36 cellular contexts compared by ENCODE assay signal in genomic region chr2:182181381-182181780, GRCh38.
"Had no signal": no experiment of that assay in that cellular context is flagged by ENCODE, and none has a peak within 500 bp of the region (broad histone marks: within the 10 kb centered on the region; RNA-seq: fewer than 3 reads in every experiment).

No MANE protein-coding gene starts in this region.

- H3K27me3 ChIP-seq: body of pancreas, brain microvascular endothelial cell, breast epithelium had no signal

- H3K4me3 Mint-ChIP-seq: activated CD4-positive, alpha-beta memory T cell treated with anti-CD3 and anti-CD28 coated beads, Interleukin-2, amount 10 ng/mL, durations not matched to agents 7 days and 5 days; activated CD4-positive, alpha-beta T cell treated with anti-CD3 and anti-CD28 coated beads for 36 hours; activated CD4-positive, alpha-beta T cell treated with anti-CD3 and anti-CD28 coated beads, Interleukin-2, amount 10 ng/mL, durations not matched to agents 7 days and 5 days; activated CD8-positive, alpha-beta memory T cell treated with anti-CD3 and anti-CD28 coated beads, Interleukin-2, amount 10 ng/mL, durations not matched to agents 7 days and 5 days; activated CD8-positive, alpha-beta T cell treated with anti-CD3 and anti-CD28 coated beads, Interleukin-2, amount 10 ng/mL, durations not matched to agents 7 days and 5 days; activated naive CD4-positive, alpha-beta T cell treated with anti-CD3 and anti-CD28 coated beads, Interleukin-2, amount 10 ng/mL, durations not matched to agents 7 days and 5 days; activated naive CD4-positive, alpha-beta T cell treated with anti-CD3 and anti-CD28 coated beads, Interleukin-2, amount 50 U/mL, for 24 hours; activated naive CD8-positive, alpha-beta T cell; activated naive CD8-positive, alpha-beta T cell treated with anti-CD3 and anti-CD28 coated beads, Interleukin-2, amount 10 ng/mL, durations not matched to agents 7 days and 5 days; activated naive CD8-positive, alpha-beta T cell treated with anti-CD3 and anti-CD28 coated beads, Interleukin-2, amount 50 U/mL, for 24 hours; activated T-cell treated with anti-CD3 and anti-CD28 coated beads, Interleukin-2, amount 50 U/mL, for 24 hours; T-helper 1 cell treated with Interleukin-12 subunit alpha and Interleukin-12 subunit beta and Interleukin-4 antibody, amounts not matched to agents 30 μg/mL and 1 μg/mL, for 36 hours; T-helper 2 cell treated with Interferon-gamma antibody and Interleukin-4, amounts not matched to agents 5 μg/mL and 100 μg/mL, for 36 hours; WTC11 had no signal

- H3K36me3 Mint-ChIP-seq: activated CD8-positive, alpha-beta memory T cell treated with anti-CD3 and anti-CD28 coated beads, Interleukin-2, amount 10 ng/mL, durations not matched to agents 7 days and 5 days; activated naive CD4-positive, alpha-beta T cell treated with anti-CD3 and anti-CD28 coated beads, Interleukin-2, amount 10 ng/mL, durations not matched to agents 7 days and 5 days; activated naive CD4-positive, alpha-beta T cell treated with anti-CD3 and anti-CD28 coated beads, Interleukin-2, amount 50 U/mL, for 24 hours; activated naive CD8-positive, alpha-beta T cell treated with anti-CD3 and anti-CD28 coated beads, Interleukin-2, amount 10 ng/mL, durations not matched to agents 7 days and 5 days had no signal

- H3K27ac ChIP-seq: body of pancreas, brain microvascular endothelial cell, breast epithelium, VCaP had no signal

- H3K9me3 Mint-ChIP-seq: activated CD4-positive, alpha-beta memory T cell treated with anti-CD3 and anti-CD28 coated beads, Interleukin-2, amount 10 ng/mL, durations not matched to agents 7 days and 5 days; activated CD4-positive, alpha-beta T cell treated with anti-CD3 and anti-CD28 coated beads, Interleukin-2, amount 10 ng/mL, durations not matched to agents 7 days and 5 days; activated naive CD4-positive, alpha-beta T cell treated with anti-CD3 and anti-CD28 coated beads, Interleukin-2, amount 10 ng/mL, durations not matched to agents 7 days and 5 days; activated naive CD4-positive, alpha-beta T cell treated with anti-CD3 and anti-CD28 coated beads, Interleukin-2, amount 50 U/mL, for 24 hours; activated naive CD8-positive, alpha-beta T cell treated with anti-CD3 and anti-CD28 coated beads, Interleukin-2, amount 10 ng/mL, durations not matched to agents 7 days and 5 days; activated naive CD8-positive, alpha-beta T cell treated with anti-CD3 and anti-CD28 coated beads, Interleukin-2, amount 50 U/mL, for 24 hours; activated T-helper 2 cell treated with anti-CD3 and anti-CD28 coated beads, Interferon-gamma antibody, Interleukin-2, Interleukin-4, amounts not matched to agents 10 μg/mL and 5 μg/mL and 100 μg/mL, durations not matched to agents 14 hours and 24 hours and 36 hours; T-helper 1 cell treated with Interleukin-12 subunit alpha and Interleukin-12 subunit beta and Interleukin-4 antibody, amounts not matched to agents 30 μg/mL and 1 μg/mL, for 36 hours; T-helper 2 cell treated with Interferon-gamma antibody and Interleukin-4, amounts not matched to agents 5 μg/mL and 100 μg/mL, for 36 hours had no signal

- H3K27ac Mint-ChIP-seq: activated CD4-positive, alpha-beta memory T cell treated with anti-CD3 and anti-CD28 coated beads, Interleukin-2, amount 10 ng/mL, durations not matched to agents 7 days and 5 days; activated CD4-positive, alpha-beta T cell treated with anti-CD3 and anti-CD28 coated beads for 36 hours; activated CD4-positive, alpha-beta T cell treated with anti-CD3 and anti-CD28 coated beads, Interleukin-2, amount 10 ng/mL, durations not matched to agents 7 days and 5 days; activated CD8-positive, alpha-beta memory T cell treated with anti-CD3 and anti-CD28 coated beads, Interleukin-2, amount 10 ng/mL, durations not matched to agents 7 days and 5 days; activated CD8-positive, alpha-beta T cell treated with anti-CD3 and anti-CD28 coated beads, Interleukin-2, amount 10 ng/mL, durations not matched to agents 7 days and 5 days; activated naive CD4-positive, alpha-beta T cell treated with anti-CD3 and anti-CD28 coated beads, Interleukin-2, amount 10 ng/mL, durations not matched to agents 7 days and 5 days; activated naive CD4-positive, alpha-beta T cell treated with anti-CD3 and anti-CD28 coated beads, Interleukin-2, amount 50 U/mL, for 24 hours; activated naive CD8-positive, alpha-beta T cell; activated naive CD8-positive, alpha-beta T cell treated with anti-CD3 and anti-CD28 coated beads, Interleukin-2, amount 10 ng/mL, durations not matched to agents 7 days and 5 days; activated naive CD8-positive, alpha-beta T cell treated with anti-CD3 and anti-CD28 coated beads, Interleukin-2, amount 50 U/mL, for 24 hours; activated T-cell treated with anti-CD3 and anti-CD28 coated beads, Interleukin-2, amount 50 U/mL, for 24 hours; activated T-helper 2 cell treated with anti-CD3 and anti-CD28 coated beads, Interferon-gamma antibody, Interleukin-2, Interleukin-4, amounts not matched to agents 10 μg/mL and 5 μg/mL and 100 μg/mL, durations not matched to agents 14 hours and 24 hours and 36 hours; T-helper 1 cell treated with Interleukin-12 subunit alpha and Interleukin-12 subunit beta and Interleukin-4 antibody, amounts not matched to agents 30 μg/mL and 1 μg/mL, for 36 hours; T-helper 2 cell treated with Interferon-gamma antibody and Interleukin-4, amounts not matched to agents 5 μg/mL and 100 μg/mL, for 36 hours; WTC11 had no signal

- ATAC-seq: activated CD4-positive, alpha-beta T cell treated with anti-CD3 and anti-CD28 coated beads for 36 hours; activated CD4-positive, CD25-positive, alpha-beta regulatory T cell treated with anti-CD3 and anti-CD28 coated beads, Interleukin-2, amount 50 U/mL, for 24 hours; activated CD8-positive, alpha-beta memory T cell treated with anti-CD3 and anti-CD28 coated beads, Interleukin-2, amount 10 ng/mL, durations not matched to agents 7 days and 5 days; activated CD8-positive, alpha-beta T cell treated with anti-CD3 and anti-CD28 coated beads, Interleukin-2, amount 10 ng/mL, durations not matched to agents 7 days and 5 days; activated naive CD8-positive, alpha-beta T cell treated with anti-CD3 and anti-CD28 coated beads, Interleukin-2, amount 50 U/mL, for 24 hours; body of pancreas; WTC11 had no signal

- H3K36me3 ChIP-seq: brain microvascular endothelial cell, breast epithelium had no signal

- DNase-seq: activated CD4-positive, alpha-beta memory T cell treated with anti-CD3 and anti-CD28 coated beads, Interleukin-2, amount 10 ng/mL, durations not matched to agents 7 days and 5 days; activated CD4-positive, alpha-beta T cell treated with anti-CD3 and anti-CD28 coated beads for 1 hour; activated CD4-positive, alpha-beta T cell treated with anti-CD3 and anti-CD28 coated beads for 36 hours; activated CD4-positive, alpha-beta T cell treated with anti-CD3 and anti-CD28 coated beads for 48 hours; activated CD4-positive, alpha-beta T cell treated with anti-CD3 and anti-CD28 coated beads, Interleukin-2, amount 10 ng/mL, durations not matched to agents 7 days and 5 days; activated CD4-positive, alpha-beta T cell treated with anti-CD3 and anti-CD28 coated beads, Interleukin-2, amount 50 U/mL, for 48 hours; activated CD4-positive, CD25-positive, alpha-beta regulatory T cell; activated CD8-positive, alpha-beta memory T cell treated with anti-CD3 and anti-CD28 coated beads for 24 hours; activated CD8-positive, alpha-beta memory T cell treated with anti-CD3 and anti-CD28 coated beads, Interleukin-2, amount 10 ng/mL, durations not matched to agents 7 days and 5 days; activated CD8-positive, alpha-beta memory T cell treated with anti-CD3 and anti-CD28 coated beads, Interleukin-2, amount 50 U/mL, for 48 hours; activated CD8-positive, alpha-beta T cell treated with anti-CD3 and anti-CD28 coated beads, Interleukin-2, amount 10 ng/mL, durations not matched to agents 7 days and 5 days; activated effector memory CD4-positive, alpha-beta T cell treated with Interleukin-2 at 50 U/mL for 16 hours; activated gamma-delta T cell; activated naive CD4-positive, alpha-beta T cell treated with anti-CD3 and anti-CD28 coated beads, Interleukin-2, amount 10 ng/mL, durations not matched to agents 7 days and 5 days; activated naive CD4-positive, alpha-beta T cell treated with Interleukin-2 at 50 U/mL for 16 hours; activated naive CD8-positive, alpha-beta T cell treated with anti-CD3 and anti-CD28 coated beads, Interleukin-2, amount 10 ng/mL, durations not matched to agents 7 days and 5 days; activated naive CD8-positive, alpha-beta T cell treated with anti-CD3 and anti-CD28 coated beads, Interleukin-2, amount 50 U/mL, for 24 hours; activated T-cell treated with anti-CD3 and anti-CD28 coated beads, Interleukin-2, amount 50 U/mL, for 24 hours; activated T-cell treated with anti-CD3 and anti-CD28 coated beads, Interleukin-2, amount 50 U/mL, for 48 hours; anterior cingulate cortex; body of pancreas; brain microvascular endothelial cell; central memory CD4-positive, alpha-beta T cell; SW 1271; T-helper 1 cell; T-helper 2 cell; T-helper 9 cell had no signal

- H3K27me3 Mint-ChIP-seq: activated CD4-positive, alpha-beta T cell treated with anti-CD3 and anti-CD28 coated beads, Interleukin-2, amount 10 ng/mL, durations not matched to agents 7 days and 5 days had no signal

- H3K4me1 Mint-ChIP-seq: activated CD4-positive, alpha-beta memory T cell treated with anti-CD3 and anti-CD28 coated beads, Interleukin-2, amount 10 ng/mL, durations not matched to agents 7 days and 5 days; activated CD4-positive, alpha-beta T cell treated with anti-CD3 and anti-CD28 coated beads for 36 hours; activated CD4-positive, alpha-beta T cell treated with anti-CD3 and anti-CD28 coated beads, Interleukin-2, amount 10 ng/mL, durations not matched to agents 7 days and 5 days; activated CD8-positive, alpha-beta memory T cell treated with anti-CD3 and anti-CD28 coated beads, Interleukin-2, amount 10 ng/mL, durations not matched to agents 7 days and 5 days; activated naive CD4-positive, alpha-beta T cell treated with anti-CD3 and anti-CD28 coated beads, Interleukin-2, amount 10 ng/mL, durations not matched to agents 7 days and 5 days; activated naive CD4-positive, alpha-beta T cell treated with anti-CD3 and anti-CD28 coated beads, Interleukin-2, amount 50 U/mL, for 24 hours; activated naive CD8-positive, alpha-beta T cell treated with anti-CD3 and anti-CD28 coated beads, Interleukin-2, amount 10 ng/mL, durations not matched to agents 7 days and 5 days; activated naive CD8-positive, alpha-beta T cell treated with anti-CD3 and anti-CD28 coated beads, Interleukin-2, amount 50 U/mL, for 24 hours; WTC11 had no signal

- H3K9me3 ChIP-seq: body of pancreas had no signal

- H3K4me3 ChIP-seq: body of pancreas, breast epithelium had no signal
